19 cellular contexts compared by ENCODE assay signal in genomic region chr22:37030560-37031281, GRCh38. TPM values are rescaled to one million over a fixed set of nuclear protein-coding genes. Genes with fewer than 3 reads are reported as not detected.
A peak's percentile ranks its signal among the peaks of the same experiment; 100 is the strongest.
DNase-seq lines count a peak whose midpoint lies in the region; ATAC-seq and TF ChIP-seq lines count a peak whose summit lies in the region.
"Had no signal": no experiment of that assay in that cellular context is flagged by ENCODE, and none has a peak within 500 bp of the region (broad histone marks: within the 10 kb centered on the region; RNA-seq: fewer than 3 reads in every experiment).

No MANE protein-coding gene starts in this region.

- no peaks in the 10 kb centered on the region for H4K20me1 ChIP-seq in OCI-LY7 (ENCODE audit: insufficient read depth, low read length)

- H3K4me3 Mint-ChIP-seq in chondrocyte (ENCODE audit: unreplicated experiment), result no peak overlapping the region
- H3K4me3 Mint-ChIP-seq: activated B cell treated with CpG ODN at 0.5 μM for 24 hours; activated CD8-positive, alpha-beta T cell treated with anti-CD3 and anti-CD28 coated beads, Interleukin-2, amount 10 ng/mL, durations not matched to agents 7 days and 5 days; activated naive CD8-positive, alpha-beta T cell treated with anti-CD3 and anti-CD28 coated beads for 36 hours; activated T-helper 1 cell treated with anti-CD3 and anti-CD28 coated beads, Interleukin-12 subunit alpha, Interleukin-12 subunit beta, Interleukin-2, Interleukin-4 antibody, amounts not matched to agents 30 ng/mL and 10 ng/mL and 1 ng/mL, durations not matched to agents 14 hours and 24 hours and 36 hours had no signal

- DNase-seq in AG04449 (ENCODE audit: low read depth, low spot score), result no peak
- no peak for DNase-seq in OCI-LY7 (ENCODE audit: low spot score)
- no peak for DNase-seq in chondrocyte (ENCODE audit: low spot score)
- DNase-seq in HT-29 (ENCODE audit: low spot score), result no peak
- no peak for DNase-seq in omental fat pad (ENCODE audit: low spot score)
- DNase-seq in Ammon's horn (ENCODE audit: low spot score), result no peak
- DNase-seq: activated B cell treated with CpG ODN at 0.5 μM for 24 hours; activated CD8-positive, alpha-beta T cell treated with anti-CD3 and anti-CD28 coated beads, Interleukin-2, amount 10 ng/mL, durations not matched to agents 7 days and 5 days; activated naive CD8-positive, alpha-beta T cell treated with anti-CD3 and anti-CD28 coated beads for 36 hours; brain microvascular endothelial cell; dorsolateral prefrontal cortex; left lung; NCI-H2227 treated with DMSO at 0.1 percent for 48 hours; nucleus accumbens; stimulated activated CD4-positive, alpha-beta T cell treated with anti-CD3 and anti-CD28 coated beads, Interleukin-1b, Interleukin-23, amount 100 ng/mL, for 48 hours; uterus had no signal

- H3K36me3 ChIP-seq in OCI-LY7 (ENCODE audit: insufficient read depth, low read length) (peaks cover 15% of the 10 kb centered on the region), mucosa of stomach (ENCODE audit: control insufficient read depth, insufficient read depth, low read length) (peaks cover 6% of the 10 kb centered on the region)
- H3K36me3 ChIP-seq: uterus had no signal

- H3K27ac ChIP-seq in OCI-LY7 (ENCODE audit: low read depth, low read length, poor library complexity, severe bottlenecking), result no peak overlapping the region
- H3K27ac ChIP-seq: brain microvascular endothelial cell, dorsolateral prefrontal cortex, uterus had no signal

- TF ChIP-seq CTCF in AG04449 (IDR thresholded peaks at IDR 0.05; ENCODE audit: insufficient read depth, low read length, missing control alignments) (peak; percentile 2), OCI-LY7 (conservative IDR thresholded peaks at IDR 0.05; ENCODE audit: low read length) (peak; percentile 45; the same call in 1 of the 2 replicates), chondrocyte (IDR thresholded peaks at IDR 0.05) (peak; percentile 45), omental fat pad (IDR thresholded peaks at IDR 0.05) (no peak)

- CTCF ChIA-PET in AG04449 (lab: Yijun Ruan, JAX) (interaction anchor here (0.9 to 6.5 kb wide), 6 partner anchors 9 to 169 kb away, joined by 3 to 78 read pairs (median 3); no protein-coding TSS in a partner anchor), OCI-LY7 (lab: Charles Lee; ENCODE audit: unreplicated experiment) (no interaction called here)

- H3K79me2 ChIP-seq in OCI-LY7 (ENCODE audit: insufficient read depth, low read depth, low read length), result no peaks in the 10 kb centered on the region

- H3K9ac ChIP-seq in mucosa of stomach (ENCODE audit: low read length), result peak overlapping the region; percentile 35

- H2AFZ ChIP-seq in OCI-LY7 (ENCODE audit: low read length), result no peak overlapping the region

- no peaks in the 10 kb centered on the region for H3K9me3 Mint-ChIP-seq in chondrocyte (ENCODE audit: low read depth)
- H3K9me3 Mint-ChIP-seq: activated B cell treated with CpG ODN at 0.5 μM for 24 hours; activated naive CD8-positive, alpha-beta T cell treated with anti-CD3 and anti-CD28 coated beads for 36 hours; activated T-helper 1 cell treated with anti-CD3 and anti-CD28 coated beads, Interleukin-12 subunit alpha, Interleukin-12 subunit beta, Interleukin-2, Interleukin-4 antibody, amounts not matched to agents 30 ng/mL and 10 ng/mL and 1 ng/mL, durations not matched to agents 14 hours and 24 hours and 36 hours had no signal

- BruUV-seq in OCI-LY7 (replicated peaks; lab: Mats Ljungman, UMichigan), result no TSS peak

- no peak overlapping the region for H3K4me3 ChIP-seq in AG04449 (ENCODE audit: low read depth, low read length)
- no peak overlapping the region for H3K4me3 ChIP-seq in OCI-LY7 (ENCODE audit: low read depth, low read length, poor library complexity, severe bottlenecking)
- no peak overlapping the region for H3K4me3 ChIP-seq in mucosa of stomach (ENCODE audit: low read length)
- H3K4me3 ChIP-seq: dorsolateral prefrontal cortex, left lung, uterus had no signal

- ATAC-seq in GM18520 (IDR thresholded peaks at IDR 0.05; ENCODE audit: unreplicated experiment) (no peak), omental fat pad (ENCODE audit: low FRiP score) (no peak)
- ATAC-seq: activated CD8-positive, alpha-beta T cell treated with anti-CD3 and anti-CD28 coated beads, Interleukin-2, amount 10 ng/mL, durations not matched to agents 7 days and 5 days; left lung had no signal

- H3K9me3 ChIP-seq in OCI-LY7 (ENCODE audit: low read length) (no peaks in the 10 kb centered on the region), mucosa of stomach (ENCODE audit: control insufficient read depth, low read length) (no peaks in the 10 kb centered on the region)
- H3K9me3 ChIP-seq: left lung, uterus had no signal

- peak overlapping the region; percentile 12 for H3K27ac Mint-ChIP-seq in chondrocyte (ENCODE audit: unreplicated experiment)
- H3K27ac Mint-ChIP-seq: activated B cell treated with CpG ODN at 0.5 μM for 24 hours; activated CD8-positive, alpha-beta T cell treated with anti-CD3 and anti-CD28 coated beads, Interleukin-2, amount 10 ng/mL, durations not matched to agents 7 days and 5 days; activated naive CD8-positive, alpha-beta T cell treated with anti-CD3 and anti-CD28 coated beads for 36 hours; activated T-helper 1 cell treated with anti-CD3 and anti-CD28 coated beads, Interleukin-12 subunit alpha, Interleukin-12 subunit beta, Interleukin-2, Interleukin-4 antibody, amounts not matched to agents 30 ng/mL and 10 ng/mL and 1 ng/mL, durations not matched to agents 14 hours and 24 hours and 36 hours had no signal

- H3K4me1 Mint-ChIP-seq in chondrocyte (ENCODE audit: low read depth), result peaks cover 14% of the 10 kb centered on the region
- H3K4me1 Mint-ChIP-seq: activated B cell treated with CpG ODN at 0.5 μM for 24 hours; activated naive CD8-positive, alpha-beta T cell treated with anti-CD3 and anti-CD28 coated beads for 36 hours had no signal

- H3K4me2 ChIP-seq in OCI-LY7 (ENCODE audit: low read length), result no peak overlapping the region

- no peaks in the 10 kb centered on the region for H3K4me1 ChIP-seq in OCI-LY7 (ENCODE audit: insufficient read depth, low read length, poor library complexity, severe bottlenecking)
- H3K4me1 ChIP-seq in mucosa of stomach (ENCODE audit: control insufficient read depth, insufficient read depth, low read length), result peaks cover 46% of the 10 kb centered on the region
- H3K4me1 ChIP-seq: uterus had no signal

- POLR2A ChIA-PET in AG04449 (lab: Yijun Ruan, JAX), result interaction anchor here (1.4 kb wide), 1 partner anchor 12 kb away, joined by 4 read pairs; the partner anchor contains the start of genes MPST and TST
- POLR2A ChIA-PET in OCI-LY7 (lab: Charles Lee), result no interaction called here

- intact Hi-C loops in OCI-LY7 (cut with micrococcal nuclease; ENCODE audit: unreplicated experiment), result no loop called here

- no peaks in the 10 kb centered on the region for H3K9me2 ChIP-seq in OCI-LY7 (ENCODE audit: insufficient read depth, low read length)

- H3K27me3 Mint-ChIP-seq in chondrocyte (ENCODE audit: low read depth), result peaks cover 11% of the 10 kb centered on the region

- H3K27me3 ChIP-seq in mucosa of stomach (ENCODE audit: control insufficient read depth, insufficient read depth, low read length), result no peaks in the 10 kb centered on the region
- H3K27me3 ChIP-seq: brain microvascular endothelial cell, dorsolateral prefrontal cortex, left lung, uterus had no signal

- peaks cover 7% of the 10 kb centered on the region for H3K36me3 Mint-ChIP-seq in chondrocyte (ENCODE audit: low read depth)
- H3K36me3 Mint-ChIP-seq: activated naive CD8-positive, alpha-beta T cell treated with anti-CD3 and anti-CD28 coated beads for 36 hours had no signal

RNA-seq across cellular contexts. Expression of gene MPST, which starts 11.2 kb away (rescaled TPM):
- 105 and 124 TPM in 2 replicates for total RNA-seq in OCI-LY7 (2014; rRNA removed; shearing (Covaris generic))
- total RNA-seq in OCI-LY7 (2022), result 61.8 and 67.2 TPM in 2 replicates
- 51.0 to 71.4 TPM (median 68.9 TPM) in 3 replicates for total RNA-seq in chondrocyte
- total RNA-seq in HT-29 (2014; rRNA removed; shearing (Covaris generic)), result 211 and 220 TPM in 2 replicates
- total RNA-seq in omental fat pad, result 100 to 1,000 TPM in 3 of 4 donors, 10 to 100 TPM in 1; 73.9 to 193 (median 145) TPM

RNA-seq across cellular contexts. Expression of gene TST, which starts 11.5 kb away (rescaled TPM):
- total RNA-seq in OCI-LY7 (2014; rRNA removed; shearing (Covaris generic)), result 36.0 and 37.6 TPM in 2 replicates
- total RNA-seq in OCI-LY7 (2022) (37.6 and 41.5 TPM in 2 replicates), chondrocyte (17.8 to 25.3 TPM (median 24.9 TPM) in 3 replicates), omental fat pad (100 to 1,000 TPM in 1 of 4 donors, 10 to 100 TPM in 3; 45.4 to 141 (median 78.0) TPM)
- 165 and 167 TPM in 2 replicates for total RNA-seq in HT-29 (2014; rRNA removed; shearing (Covaris generic))

RNA-seq across cellular contexts. Expression of gene KCTD17, which starts 20.8 kb away (rescaled TPM):
- total RNA-seq in OCI-LY7 (2014; rRNA removed; shearing (Covaris generic)), result 17.7 and 20.3 TPM in 2 replicates
- 21.7 and 22.0 TPM in 2 replicates for total RNA-seq in OCI-LY7 (2022)
- 26.7 to 33.0 TPM (median 28.9 TPM) in 3 replicates for total RNA-seq in chondrocyte
- total RNA-seq in HT-29 (2014; rRNA removed; shearing (Covaris generic)), result 5.5 and 11.1 TPM in 2 replicates
- 10 to 100 TPM in 1 of 4 donors, 1 to 10 TPM in 3; 6.2 to 17.3 (median 8.3) TPM for total RNA-seq in omental fat pad

Comparison
In these comparisons a context has a peak if more than half of its experiments do, and no peak if none do; other contexts are left out.
1. CTCF ChIP-seq: peak in AG04449 (single experiment), OCI-LY7 (single experiment) and chondrocyte (single experiment); none in omental fat pad (0 of 3).